Comparison of ENCODE assay signal across 8 cellular contexts in genomic region chr3:99817437-99818240, GRCh38. TPM values are rescaled to one million over a fixed set of nuclear protein-coding genes. Genes with fewer than 3 reads are reported as not detected.
DNase-seq lines count a peak whose midpoint lies in the region; ATAC-seq and TF ChIP-seq lines count a peak whose summit lies in the region.

TSS of gene CMSS1 (plus strand) at chr3:99817862.

- peaks cover 4% of the 10 kb centered on the region for H3K27me3 Mint-ChIP-seq in T-helper 2 cell treated with Interferon-gamma antibody and Interleukin-4, amounts not matched to agents 5 μg/mL and 100 μg/mL, for 36 hours (ENCODE audit: low read depth)

- under 1% methylated on average over 60 of the region's 60 CpGs for WGBS in right cardiac atrium

- TF ChIP-seq POLR2A in vagina (IDR thresholded peaks at IDR 0.05): peak in 1 of 2 donors; percentile 29

- peaks cover 30% of the 10 kb centered on the region for H3K4me1 Mint-ChIP-seq in T-helper 2 cell treated with Interferon-gamma antibody and Interleukin-4, amounts not matched to agents 5 μg/mL and 100 μg/mL, for 36 hours (ENCODE audit: low read depth)

- DNase-seq in NCI-H1930 (lab: John Stamatoyannopoulos, UW) (peak; percentile 69 to 84), ascending aorta (ENCODE audit: low spot score in 2 of 2) (peak; percentile 55 to 96), right cardiac atrium (peak; percentile 96 to 98 (median 98)), putamen (ENCODE audit: low spot score) (peak; percentile 90), vagina (ENCODE audit: extremely low spot score in 2 of 2) (peak in 1 of 2 donors; percentile 96)
- peak; percentile 95 for DNase-seq in T-helper 2 cell treated with Interferon-gamma antibody and Interleukin-4, amounts not matched to agents 5 μg/mL and 100 μg/mL, for 36 hours (ENCODE audit: low spot score)

- H3K4me3 ChIP-seq in ascending aorta: peak within 1 kb of the TSS; percentile 71 to 79
- peak within 1 kb of the TSS; percentile 61 for H3K4me3 ChIP-seq in right cardiac atrium (ENCODE audit: low read length)
- peak within 1 kb of the TSS; percentile 70 to 73 for H3K4me3 ChIP-seq in vagina

- peak within 1 kb of the TSS; percentile 90 for H3K27ac ChIP-seq in ascending aorta
- H3K27ac ChIP-seq in right cardiac atrium (ENCODE audit: low read length): peak within 1 kb of the TSS; percentile 52
- H3K27ac ChIP-seq in vagina: peak within 1 kb of the TSS; percentile 82

- H3K9me3 Mint-ChIP-seq in T-helper 2 cell treated with Interferon-gamma antibody and Interleukin-4, amounts not matched to agents 5 μg/mL and 100 μg/mL, for 36 hours: no peaks in the 10 kb centered on the region

- H3K9me3 ChIP-seq in ascending aorta (no peaks in the 10 kb centered on the region), right cardiac atrium (ENCODE audit: control insufficient read depth, low read length) (no peaks in the 10 kb centered on the region), vagina (no peaks in the 10 kb centered on the region)

- no peaks in the 10 kb centered on the region for H3K36me3 ChIP-seq in ascending aorta
- H3K36me3 ChIP-seq in vagina: no peaks in the 10 kb centered on the region

- peak within 1 kb of the TSS; percentile 99 for H3K4me3 Mint-ChIP-seq in T-helper 2 cell treated with Interferon-gamma antibody and Interleukin-4, amounts not matched to agents 5 μg/mL and 100 μg/mL, for 36 hours

- peak; percentile 98 for ATAC-seq in GM18502 (IDR thresholded peaks at IDR 0.05; ENCODE audit: poor library complexity, unreplicated experiment)
- ATAC-seq in HG02970 (IDR thresholded peaks at IDR 0.05; ENCODE audit: low FRiP score, unreplicated experiment): peak; percentile 96
- peak; percentile 98 to 99 for ATAC-seq in right cardiac atrium

- intact Hi-C loops in ascending aorta (cut with DNase I): loop anchor here (5.0 kb wide), 2 partner anchors 445 to 915 kb away; partner anchors contain the start of genes DCBLD2 and TBC1D23
- intact Hi-C loops in right cardiac atrium (cut with DNase I): no loop called here
- intact Hi-C loops in vagina (cut with DNase I): no loop called here

- H3K27me3 ChIP-seq in ascending aorta: no peaks in the 10 kb centered on the region
- no peaks in the 10 kb centered on the region for H3K27me3 ChIP-seq in right cardiac atrium (ENCODE audit: control insufficient read depth, insufficient read depth)
- H3K27me3 ChIP-seq in vagina: no peaks in the 10 kb centered on the region

- peak within 1 kb of the TSS; percentile 99 for H3K27ac Mint-ChIP-seq in T-helper 2 cell treated with Interferon-gamma antibody and Interleukin-4, amounts not matched to agents 5 μg/mL and 100 μg/mL, for 36 hours

- H3K4me1 ChIP-seq in ascending aorta (peaks cover 0 to 19% of the 10 kb centered on the region in 2 donors), right cardiac atrium (ENCODE audit: control insufficient read depth, insufficient read depth, low read length) (peaks cover 2% of the 10 kb centered on the region), vagina (peaks cover 16% of the 10 kb centered on the region)

- peaks cover 2% of the 10 kb centered on the region for H3K36me3 Mint-ChIP-seq in T-helper 2 cell treated with Interferon-gamma antibody and Interleukin-4, amounts not matched to agents 5 μg/mL and 100 μg/mL, for 36 hours (ENCODE audit: low read depth)

- TF ChIP-seq CTCF in ascending aorta (IDR thresholded peaks at IDR 0.05) (peak; percentile 15 to 52 (median 38)), vagina (IDR thresholded peaks at IDR 0.05) (peak in 1 of 3 experiments; percentile 34)

RNA-seq across cellular contexts. Expression of gene CMSS1, which starts in this region (rescaled TPM):
- 9.2 TPM for total RNA-seq in ascending aorta
- 10 to 100 TPM; 21.1 to 33.8 (median 27.7) TPM for total RNA-seq in right cardiac atrium
- polyA plus RNA-seq in right cardiac atrium: 18.9 TPM
- total RNA-seq in vagina: 21.4 TPM
